25 cellular contexts compared by ENCODE assay signal in the genomic region with DNA sequence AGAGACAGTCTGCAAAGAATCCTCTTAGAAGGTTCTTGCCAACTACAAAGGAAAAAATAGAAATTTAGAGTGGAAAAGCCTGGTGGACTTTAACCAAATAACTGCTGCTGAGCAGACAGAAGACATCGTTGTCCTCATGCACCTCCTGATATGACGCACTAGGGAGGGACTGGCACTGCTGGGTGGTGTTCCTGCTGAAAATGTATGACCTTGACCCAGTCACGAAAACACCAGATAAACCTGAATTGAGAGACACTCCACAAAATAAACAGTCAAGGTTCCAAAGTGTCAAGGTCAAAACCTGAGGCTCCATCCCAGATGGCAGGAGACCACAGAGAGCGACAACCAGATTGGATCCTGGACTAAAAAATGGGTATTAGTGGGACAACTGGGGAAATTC.
DNase-seq lines count a peak whose midpoint lies in the region; ATAC-seq and TF ChIP-seq lines count a peak whose summit lies in the region.
"Had no signal": no experiment of that assay in that cellular context is flagged by ENCODE, and none has a peak within 500 bp of the region (broad histone marks: within the 10 kb centered on the region; RNA-seq: fewer than 3 reads in every experiment).

No MANE protein-coding gene starts in this region.

- H3K36me3 ChIP-seq in liver (ENCODE audit: control insufficient read depth in 4 of 4, insufficient read depth in 3 of 4, low read depth in 1 of 4, low read length in 3 of 4): no peaks in the 10 kb centered on the region
- H3K36me3 ChIP-seq in gastrocnemius medialis: no peaks in the 10 kb centered on the region
- H3K36me3 ChIP-seq: HAP-1 had no signal

- H3K9me3 ChIP-seq in liver (ENCODE audit: control insufficient read depth in 4 of 4, low read length in 3 of 4) (no peaks in the 10 kb centered on the region), gastrocnemius medialis (no peaks in the 10 kb centered on the region)
- H3K9me3 ChIP-seq: SJCRH30 had no signal

- H3K9ac ChIP-seq in liver (ENCODE audit: low read depth in 1 of 2, low read length in 2 of 2): peak overlapping the region in 1 of 2 donors; percentile 70
- H3K9ac ChIP-seq: BLaER1, KMS-11 had no signal

- H3K27ac Mint-ChIP-seq in chondrocyte (ENCODE audit: unreplicated experiment): no peak overlapping the region
- peak overlapping the region; percentile 32 for H3K27ac Mint-ChIP-seq in stimulated activated naive B cell treated with anti-CD40 and anti-IgM and Interleukin-4, amounts not matched to agents 10 μg/mL and 1 μg/mL and 100 μg/mL, for 72 hours
- H3K27ac Mint-ChIP-seq: CD4-positive, alpha-beta T cell; GM23338 had no signal

- no peak overlapping the region for H3K4me3 Mint-ChIP-seq in chondrocyte (ENCODE audit: unreplicated experiment)
- H3K4me3 Mint-ChIP-seq in stimulated activated naive B cell treated with anti-CD40 and anti-IgM and Interleukin-4, amounts not matched to agents 10 μg/mL and 1 μg/mL and 100 μg/mL, for 72 hours: no peak overlapping the region
- H3K4me3 Mint-ChIP-seq: CD4-positive, alpha-beta T cell; GM23338 had no signal

- H3K27me3 Mint-ChIP-seq in chondrocyte (ENCODE audit: low read depth): no peaks in the 10 kb centered on the region
- H3K27me3 Mint-ChIP-seq in stimulated activated naive B cell treated with anti-CD40 and anti-IgM and Interleukin-4, amounts not matched to agents 10 μg/mL and 1 μg/mL and 100 μg/mL, for 72 hours: no peaks in the 10 kb centered on the region
- H3K27me3 Mint-ChIP-seq: CD4-positive, alpha-beta T cell had no signal

- intact Hi-C loops in gastrocnemius medialis (cut with DNase I; ENCODE audit: low total_unique reads): no loop called here

- ATAC-seq in stimulated activated naive B cell treated with anti-CD40 and anti-IgM and Interleukin-4, amounts not matched to agents 10 μg/mL and 1 μg/mL and 100 μg/mL, for 72 hours (replicated peaks): no peak
- ATAC-seq in gastrocnemius medialis (no peak), GM18520 (IDR thresholded peaks at IDR 0.05; ENCODE audit: unreplicated experiment) (no peak)
- ATAC-seq: GM23338, Panc1 had no signal

- no peak for TF ChIP-seq CTCF in chondrocyte (IDR thresholded peaks at IDR 0.05)
- TF ChIP-seq CTCF in liver (IDR thresholded peaks at IDR 0.05; ENCODE audit: low read depth, low read length, missing input control): no peak
- no peak for TF ChIP-seq CTCF in gastrocnemius medialis (IDR thresholded peaks at IDR 0.05 in 4 of 5, conservative IDR thresholded peaks at IDR 0.05 in 1 of 5)

- H3K27ac ChIP-seq in liver (ENCODE audit: low read depth in 1 of 2, low read length in 2 of 2): peak overlapping the region; percentile 79 to 82
- H3K27ac ChIP-seq in gastrocnemius medialis: no peak overlapping the region
- H3K27ac ChIP-seq: BLaER1, HL-60, KMS-11, SJCRH30 had no signal

- H3K4me1 Mint-ChIP-seq in chondrocyte (ENCODE audit: low read depth): peaks cover 37% of the 10 kb centered on the region
- peaks cover 7 to 17% of the 10 kb centered on the region in 2 donors for H3K4me1 Mint-ChIP-seq in stimulated activated naive B cell treated with anti-CD40 and anti-IgM and Interleukin-4, amounts not matched to agents 10 μg/mL and 1 μg/mL and 100 μg/mL, for 72 hours

- no peak overlapping the region for H3K4me3 ChIP-seq in liver (ENCODE audit: low read depth in 1 of 3, low read length in 3 of 3)
- no peak overlapping the region for H3K4me3 ChIP-seq in gastrocnemius medialis
- H3K4me3 ChIP-seq: BLaER1, GM23338, HAP-1, SJCRH30 had no signal

- H3K27me3 ChIP-seq in liver (ENCODE audit: control insufficient read depth in 4 of 4, insufficient read depth in 4 of 4, low read length in 3 of 4) (no peaks in the 10 kb centered on the region), gastrocnemius medialis (no peaks in the 10 kb centered on the region)
- H3K27me3 ChIP-seq: BLaER1, SJCRH30 had no signal

- peaks cover 3% of the 10 kb centered on the region for H3K36me3 Mint-ChIP-seq in chondrocyte (ENCODE audit: low read depth)
- H3K36me3 Mint-ChIP-seq in stimulated activated naive B cell treated with anti-CD40 and anti-IgM and Interleukin-4, amounts not matched to agents 10 μg/mL and 1 μg/mL and 100 μg/mL, for 72 hours: peaks cover 50 to 76% of the 10 kb centered on the region in 2 donors

- DNase-seq in HuH-7.5 (ENCODE audit: low spot score) (peak; percentile 63), chondrocyte (ENCODE audit: low spot score) (peak; percentile 3), gastrocnemius medialis (no peak)
- DNase-seq in stimulated activated naive B cell treated with anti-CD40 and anti-IgM and Interleukin-4, amounts not matched to agents 10 μg/mL and 1 μg/mL and 100 μg/mL, for 72 hours: no peak
- no peak for DNase-seq in stimulated activated CD4-positive, alpha-beta T cell treated with anti-CD3 and anti-CD28 coated beads, Interleukin-4, amount 100 ng/mL, for 4 hours
- DNase-seq: ACHN; Caco-2; CD4-positive, alpha-beta T cell; DMS 273 treated with DMSO at 0.1 percent for 48 hours; DMS79 treated with DMSO at 0.1 percent for 48 hours; IMR-90; NCI-H1105; NCI-H2029 treated with DMSO at 0.1 percent for 48 hours; NCI-H226; NCI-H774; NK-92 treated with Interleukin-12 subunit alpha and Interleukin-12 subunit beta, amount 100 ng/mL, for 24 hours; SJCRH30 had no signal

- no peak for TF ChIP-seq POLR2A in gastrocnemius medialis (IDR thresholded peaks at IDR 0.05)

- peak; percentile 50 to 60 for TF ChIP-seq RAD21 in liver (IDR thresholded peaks at IDR 0.05)

- H3K9me3 Mint-ChIP-seq in chondrocyte (ENCODE audit: low read depth): peaks cover under 1% of the 10 kb centered on the region
- peaks cover 12% of the 10 kb centered on the region in 2 donors for H3K9me3 Mint-ChIP-seq in stimulated activated naive B cell treated with anti-CD40 and anti-IgM and Interleukin-4, amounts not matched to agents 10 μg/mL and 1 μg/mL and 100 μg/mL, for 72 hours

- in situ Hi-C loops in gastrocnemius medialis (cut with MboI; ENCODE audit: low sequenced_read_pairs in 4 of 4): no loop called here

- peaks cover 11 to 36% (median 32%) of the 10 kb centered on the region in 4 donors for H3K4me1 ChIP-seq in liver (ENCODE audit: control insufficient read depth in 4 of 4, insufficient read depth in 4 of 4, low read length in 3 of 4)
- H3K4me1 ChIP-seq in gastrocnemius medialis: peaks cover 4 to 8% of the 10 kb centered on the region in 2 donors
- H3K4me1 ChIP-seq: Caco-2, HAP-1 had no signal

- 26% methylated on average over 4 of the region's 4 CpGs for WGBS in liver

TF ChIP-seq in liver, 16 proteins besides CTCF, POLR2A, EP300 and RAD21 (continues in another document):
- TF ChIP-seq, protein P1, sequence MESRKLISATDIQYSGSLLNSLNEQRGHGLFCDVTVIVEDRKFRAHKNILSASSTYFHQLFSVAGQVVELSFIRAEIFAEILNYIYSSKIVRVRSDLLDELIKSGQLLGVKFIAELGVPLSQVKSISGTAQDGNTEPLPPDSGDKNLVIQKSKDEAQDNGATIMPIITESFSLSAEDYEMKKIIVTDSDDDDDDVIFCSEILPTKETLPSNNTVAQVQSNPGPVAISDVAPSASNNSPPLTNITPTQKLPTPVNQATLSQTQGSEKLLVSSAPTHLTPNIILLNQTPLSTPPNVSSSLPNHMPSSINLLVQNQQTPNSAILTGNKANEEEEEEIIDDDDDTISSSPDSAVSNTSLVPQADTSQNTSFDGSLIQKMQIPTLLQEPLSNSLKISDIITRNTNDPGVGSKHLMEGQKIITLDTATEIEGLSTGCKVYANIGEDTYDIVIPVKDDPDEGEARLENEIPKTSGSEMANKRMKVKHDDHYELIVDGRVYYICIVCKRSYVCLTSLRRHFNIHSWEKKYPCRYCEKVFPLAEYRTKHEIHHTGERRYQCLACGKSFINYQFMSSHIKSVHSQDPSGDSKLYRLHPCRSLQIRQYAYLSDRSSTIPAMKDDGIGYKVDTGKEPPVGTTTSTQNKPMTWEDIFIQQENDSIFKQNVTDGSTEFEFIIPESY (IDR thresholded peaks at IDR 0.05): peak; percentile 83
- peak; percentile 97 for TF ChIP-seq SP1 (IDR thresholded peaks at IDR 0.05)
- TF ChIP-seq, protein P2, sequence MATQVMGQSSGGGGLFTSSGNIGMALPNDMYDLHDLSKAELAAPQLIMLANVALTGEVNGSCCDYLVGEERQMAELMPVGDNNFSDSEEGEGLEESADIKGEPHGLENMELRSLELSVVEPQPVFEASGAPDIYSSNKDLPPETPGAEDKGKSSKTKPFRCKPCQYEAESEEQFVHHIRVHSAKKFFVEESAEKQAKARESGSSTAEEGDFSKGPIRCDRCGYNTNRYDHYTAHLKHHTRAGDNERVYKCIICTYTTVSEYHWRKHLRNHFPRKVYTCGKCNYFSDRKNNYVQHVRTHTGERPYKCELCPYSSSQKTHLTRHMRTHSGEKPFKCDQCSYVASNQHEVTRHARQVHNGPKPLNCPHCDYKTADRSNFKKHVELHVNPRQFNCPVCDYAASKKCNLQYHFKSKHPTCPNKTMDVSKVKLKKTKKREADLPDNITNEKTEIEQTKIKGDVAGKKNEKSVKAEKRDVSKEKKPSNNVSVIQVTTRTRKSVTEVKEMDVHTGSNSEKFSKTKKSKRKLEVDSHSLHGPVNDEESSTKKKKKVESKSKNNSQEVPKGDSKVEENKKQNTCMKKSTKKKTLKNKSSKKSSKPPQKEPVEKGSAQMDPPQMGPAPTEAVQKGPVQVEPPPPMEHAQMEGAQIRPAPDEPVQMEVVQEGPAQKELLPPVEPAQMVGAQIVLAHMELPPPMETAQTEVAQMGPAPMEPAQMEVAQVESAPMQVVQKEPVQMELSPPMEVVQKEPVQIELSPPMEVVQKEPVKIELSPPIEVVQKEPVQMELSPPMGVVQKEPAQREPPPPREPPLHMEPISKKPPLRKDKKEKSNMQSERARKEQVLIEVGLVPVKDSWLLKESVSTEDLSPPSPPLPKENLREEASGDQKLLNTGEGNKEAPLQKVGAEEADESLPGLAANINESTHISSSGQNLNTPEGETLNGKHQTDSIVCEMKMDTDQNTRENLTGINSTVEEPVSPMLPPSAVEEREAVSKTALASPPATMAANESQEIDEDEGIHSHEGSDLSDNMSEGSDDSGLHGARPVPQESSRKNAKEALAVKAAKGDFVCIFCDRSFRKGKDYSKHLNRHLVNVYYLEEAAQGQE (IDR thresholded peaks at IDR 0.05): peak; percentile 70
- peak; percentile 87 for TF ChIP-seq FOXA1 (IDR thresholded peaks at IDR 0.05)
- peak; percentile 90 for TF ChIP-seq FOXA2 (IDR thresholded peaks at IDR 0.05)
- peak; percentile 94 for TF ChIP-seq NR2F2 (IDR thresholded peaks at IDR 0.05)
- peak in 1 of 2 donors; percentile 86 for TF ChIP-seq EGR1 (IDR thresholded peaks at IDR 0.05; ENCODE audit: low read depth in 2 of 2)
- peak; percentile 98 to 100 for TF ChIP-seq RXRA (IDR thresholded peaks at IDR 0.05)
- TF ChIP-seq, protein P3, sequence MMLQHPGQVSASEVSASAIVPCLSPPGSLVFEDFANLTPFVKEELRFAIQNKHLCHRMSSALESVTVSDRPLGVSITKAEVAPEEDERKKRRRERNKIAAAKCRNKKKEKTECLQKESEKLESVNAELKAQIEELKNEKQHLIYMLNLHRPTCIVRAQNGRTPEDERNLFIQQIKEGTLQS (IDR thresholded peaks at IDR 0.05): peak; percentile 50
- TF ChIP-seq, protein P4, sequence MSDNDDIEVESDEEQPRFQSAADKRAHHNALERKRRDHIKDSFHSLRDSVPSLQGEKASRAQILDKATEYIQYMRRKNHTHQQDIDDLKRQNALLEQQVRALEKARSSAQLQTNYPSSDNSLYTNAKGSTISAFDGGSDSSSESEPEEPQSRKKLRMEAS (IDR thresholded peaks at IDR 0.05): peak; percentile 96
- TF ChIP-seq JUND (IDR thresholded peaks at IDR 0.05): peak; percentile 78 to 96

Comparison
In these comparisons a context has a peak if more than half of its experiments do, and no peak if none do; other contexts are left out.
1. DNase-seq: peak in HuH-7.5 (single experiment) and chondrocyte (single experiment); none in stimulated activated naive B cell treated with anti-CD40 and anti-IgM and Interleukin-4, amounts not matched to agents 10 μg/mL and 1 μg/mL and 100 μg/mL, for 72 hours (single experiment), stimulated activated CD4-positive, alpha-beta T cell treated with anti-CD3 and anti-CD28 coated beads, Interleukin-4, amount 100 ng/mL, for 4 hours (0 of 2) and gastrocnemius medialis (0 of 2).
2. H3K27ac ChIP-seq: peak in liver (2 of 2); none in gastrocnemius medialis (0 of 4).